24 cellular contexts compared by ENCODE assay signal in genomic region chr11:69953356-69953755, GRCh38.
"Had no signal": no experiment of that assay in that cellular context is flagged by ENCODE, and none has a peak within 500 bp of the region (broad histone marks: within the 10 kb centered on the region; RNA-seq: fewer than 3 reads in every experiment).

No MANE protein-coding gene starts in this region.

- H3K4me3 Mint-ChIP-seq: memory B cell; mesothelial cell of epicardium; naive thymus-derived CD4-positive, alpha-beta T cell; neural crest cell; stimulated activated memory B cell treated with anti-CD40 and anti-IgM and Interleukin-4, amounts not matched to agents 10 μg/mL and 1 μg/mL and 100 μg/mL, for 72 hours; type B pancreatic cell had no signal

- H3K9me3 ChIP-seq: sigmoid colon, testis, tibial artery had no signal

- H2AFZ ChIP-seq: hepatocyte, parathyroid adenoma had no signal

- H3K36me3 Mint-ChIP-seq: memory B cell; mesothelial cell of epicardium; stimulated activated memory B cell treated with anti-CD40 and anti-IgM and Interleukin-4, amounts not matched to agents 10 μg/mL and 1 μg/mL and 100 μg/mL, for 72 hours; type B pancreatic cell had no signal

- DNase-seq: cerebellar nuclear complex; dorsolateral prefrontal cortex; effector CD4-positive, alpha-beta T cell; left colon; left ventricle myocardium inferior; naive thymus-derived CD4-positive, alpha-beta T cell; right cardiac atrium; sigmoid colon; stimulated activated CD4-positive, alpha-beta T cell treated with anti-CD3 and anti-CD28 coated beads, Interleukin-4, amount 100 ng/mL, for 4 hours; stimulated activated naive CD8-positive, alpha-beta T cell treated with anti-CD3 and anti-CD28 coated beads, Interleukin-15, Interleukin-2, amounts not matched to agents 100 U/mL and 50 U/mL, for 24 hours; substantia nigra; testis; tibial artery had no signal

- H3K4me3 ChIP-seq: dorsolateral prefrontal cortex, gastroesophageal sphincter, heart left ventricle, hepatocyte, left ventricle myocardium inferior, lung, psoas muscle, sigmoid colon, testis, tibial artery had no signal

- H3K9ac ChIP-seq: parathyroid adenoma had no signal

- H3K4me1 Mint-ChIP-seq: stimulated activated memory B cell treated with anti-CD40 and anti-IgM and Interleukin-4, amounts not matched to agents 10 μg/mL and 1 μg/mL and 100 μg/mL, for 72 hours had no signal

- H3K36me3 ChIP-seq: gastroesophageal sphincter, heart left ventricle, left ventricle myocardium inferior, sigmoid colon, tibial artery had no signal

- H3K4me1 ChIP-seq: gastroesophageal sphincter, psoas muscle, sigmoid colon, testis had no signal

- H3K4me2 ChIP-seq: hepatocyte had no signal

- H3K27ac Mint-ChIP-seq: memory B cell; mesothelial cell of epicardium; naive thymus-derived CD4-positive, alpha-beta T cell; stimulated activated memory B cell treated with anti-CD40 and anti-IgM and Interleukin-4, amounts not matched to agents 10 μg/mL and 1 μg/mL and 100 μg/mL, for 72 hours; type B pancreatic cell had no signal

- H3K9me3 Mint-ChIP-seq: memory B cell, mesothelial cell of epicardium, neural crest cell, type B pancreatic cell had no signal

- H3K27me3 ChIP-seq: heart left ventricle, hepatocyte, testis, tibial artery had no signal

- H3K27ac ChIP-seq: dorsolateral prefrontal cortex, gastroesophageal sphincter, heart left ventricle, left ventricle myocardium inferior, parathyroid adenoma, psoas muscle, sigmoid colon, testis, tibial artery had no signal

- ATAC-seq: gastroesophageal sphincter; heart left ventricle; left colon; naive thymus-derived CD4-positive, alpha-beta T cell; psoas muscle; right cardiac atrium; stimulated activated memory B cell treated with anti-CD40 and anti-IgM and Interleukin-4, amounts not matched to agents 10 μg/mL and 1 μg/mL and 100 μg/mL, for 72 hours; stimulated activated naive CD8-positive, alpha-beta T cell treated with anti-CD3 and anti-CD28 coated beads, Interleukin-15, Interleukin-2, amounts not matched to agents 100 U/mL and 50 U/mL, for 24 hours had no signal
